1 cellular context compared by ENCODE assay signal in genomic region chr5:54302267-54302687, GRCh38.
A peak's percentile ranks its signal among the peaks of the same experiment; 100 is the strongest.
TF ChIP-seq lines count a peak whose summit lies in the region.

No MANE protein-coding gene starts in this region.

TF ChIP-seq in K562, 482 proteins besides CTCF, POLR2A, EP300 and RAD21 (continued from another document and continues in another):
- TF ChIP-seq SMARCA4 (IDR thresholded peaks at IDR 0.05), result peak; percentile 46; the same call in 1 of the 2 replicates
- no peak for TF ChIP-seq RFX7 (CRISPR knock-in tag; IDR thresholded peaks at IDR 0.05)
- TF ChIP-seq ZNF431 (CRISPR knock-in tag; IDR thresholded peaks at IDR 0.05), result no peak
- TF ChIP-seq SMARCB1 (IDR thresholded peaks at IDR 0.05; ENCODE audit: insufficient read length, low read depth), result no peak
- peak in 1 of 2 experiments; percentile 76; a peak in 2 of 4 replicates for TF ChIP-seq TBL1XR1 (IDR thresholded peaks at IDR 0.05; ENCODE audit: low read length in 2 of 2)
- TF ChIP-seq, protein P1, sequence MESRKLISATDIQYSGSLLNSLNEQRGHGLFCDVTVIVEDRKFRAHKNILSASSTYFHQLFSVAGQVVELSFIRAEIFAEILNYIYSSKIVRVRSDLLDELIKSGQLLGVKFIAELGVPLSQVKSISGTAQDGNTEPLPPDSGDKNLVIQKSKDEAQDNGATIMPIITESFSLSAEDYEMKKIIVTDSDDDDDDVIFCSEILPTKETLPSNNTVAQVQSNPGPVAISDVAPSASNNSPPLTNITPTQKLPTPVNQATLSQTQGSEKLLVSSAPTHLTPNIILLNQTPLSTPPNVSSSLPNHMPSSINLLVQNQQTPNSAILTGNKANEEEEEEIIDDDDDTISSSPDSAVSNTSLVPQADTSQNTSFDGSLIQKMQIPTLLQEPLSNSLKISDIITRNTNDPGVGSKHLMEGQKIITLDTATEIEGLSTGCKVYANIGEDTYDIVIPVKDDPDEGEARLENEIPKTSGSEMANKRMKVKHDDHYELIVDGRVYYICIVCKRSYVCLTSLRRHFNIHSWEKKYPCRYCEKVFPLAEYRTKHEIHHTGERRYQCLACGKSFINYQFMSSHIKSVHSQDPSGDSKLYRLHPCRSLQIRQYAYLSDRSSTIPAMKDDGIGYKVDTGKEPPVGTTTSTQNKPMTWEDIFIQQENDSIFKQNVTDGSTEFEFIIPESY (CRISPR knock-in tag; IDR thresholded peaks at IDR 0.05), result peak; percentile 78
- TF ChIP-seq RBM34 (IDR thresholded peaks at IDR 0.05; ENCODE audit: borderline replicate concordance, insufficient read depth, low read length), result no peak
- no peak for TF ChIP-seq BCL6 (CRISPR knock-in tag; IDR thresholded peaks at IDR 0.05)
- no peak for TF ChIP-seq ZNF398 (CRISPR knock-in tag; IDR thresholded peaks at IDR 0.05)
- TF ChIP-seq CCNT2 (IDR thresholded peaks at IDR 0.05; ENCODE audit: borderline replicate concordance, extremely low read depth, insufficient read length, low read depth, low read length), result no peak
- TF ChIP-seq YY1 (IDR thresholded peaks at IDR 0.05; ENCODE audit: borderline replicate concordance in 1 of 3, control insufficient read depth in 1 of 3, extremely low read depth in 1 of 3, insufficient read depth in 3 of 3, insufficient read length in 1 of 3, insufficient replicate concordance in 2 of 3, low read depth in 1 of 3, low read length in 2 of 3), result no peak
- no peak for TF ChIP-seq PCBP2 (IDR thresholded peaks at IDR 0.05; ENCODE audit: low read depth, low read length, poor library complexity, severe bottlenecking)
- TF ChIP-seq ARHGAP35 (IDR thresholded peaks at IDR 0.05; ENCODE audit: partially characterized antibody), result no peak
- TF ChIP-seq NCOA6 (IDR thresholded peaks at IDR 0.05), result no peak
- TF ChIP-seq SP2 (IDR thresholded peaks at IDR 0.05; ENCODE audit: extremely low read depth, low read depth, low read length, poor library complexity, severe bottlenecking), result no peak
- TF ChIP-seq ZNF644 (tag; IDR thresholded peaks at IDR 0.05; ENCODE audit: low read depth), result no peak
- TF ChIP-seq ZNF280A (IDR thresholded peaks at IDR 0.05; ENCODE audit: low read depth, partially characterized antibody), result no peak
- no peak for TF ChIP-seq CAMTA2 (CRISPR knock-in tag; conservative IDR thresholded peaks at IDR 0.05)
- no peak for TF ChIP-seq GMEB1 (CRISPR knock-in tag; IDR thresholded peaks at IDR 0.05)
- no peak for TF ChIP-seq ZKSCAN1 (IDR thresholded peaks at IDR 0.05; ENCODE audit: low read depth, low read length)
- TF ChIP-seq, protein P2, sequence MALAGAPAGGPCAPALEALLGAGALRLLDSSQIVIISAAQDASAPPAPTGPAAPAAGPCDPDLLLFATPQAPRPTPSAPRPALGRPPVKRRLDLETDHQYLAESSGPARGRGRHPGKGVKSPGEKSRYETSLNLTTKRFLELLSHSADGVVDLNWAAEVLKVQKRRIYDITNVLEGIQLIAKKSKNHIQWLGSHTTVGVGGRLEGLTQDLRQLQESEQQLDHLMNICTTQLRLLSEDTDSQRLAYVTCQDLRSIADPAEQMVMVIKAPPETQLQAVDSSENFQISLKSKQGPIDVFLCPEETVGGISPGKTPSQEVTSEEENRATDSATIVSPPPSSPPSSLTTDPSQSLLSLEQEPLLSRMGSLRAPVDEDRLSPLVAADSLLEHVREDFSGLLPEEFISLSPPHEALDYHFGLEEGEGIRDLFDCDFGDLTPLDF (CRISPR knock-in tag; IDR thresholded peaks at IDR 0.05), result no peak
- TF ChIP-seq ZNF384 (IDR thresholded peaks at IDR 0.05; ENCODE audit: low read depth, low read length), result no peak
- TF ChIP-seq STAG1 (CRISPR knock-in tag; IDR thresholded peaks at IDR 0.05; ENCODE audit: borderline replicate concordance), result no peak
- TF ChIP-seq FOXJ2 (tag; IDR thresholded peaks at IDR 0.05), result no peak
- TF ChIP-seq, protein P3, sequence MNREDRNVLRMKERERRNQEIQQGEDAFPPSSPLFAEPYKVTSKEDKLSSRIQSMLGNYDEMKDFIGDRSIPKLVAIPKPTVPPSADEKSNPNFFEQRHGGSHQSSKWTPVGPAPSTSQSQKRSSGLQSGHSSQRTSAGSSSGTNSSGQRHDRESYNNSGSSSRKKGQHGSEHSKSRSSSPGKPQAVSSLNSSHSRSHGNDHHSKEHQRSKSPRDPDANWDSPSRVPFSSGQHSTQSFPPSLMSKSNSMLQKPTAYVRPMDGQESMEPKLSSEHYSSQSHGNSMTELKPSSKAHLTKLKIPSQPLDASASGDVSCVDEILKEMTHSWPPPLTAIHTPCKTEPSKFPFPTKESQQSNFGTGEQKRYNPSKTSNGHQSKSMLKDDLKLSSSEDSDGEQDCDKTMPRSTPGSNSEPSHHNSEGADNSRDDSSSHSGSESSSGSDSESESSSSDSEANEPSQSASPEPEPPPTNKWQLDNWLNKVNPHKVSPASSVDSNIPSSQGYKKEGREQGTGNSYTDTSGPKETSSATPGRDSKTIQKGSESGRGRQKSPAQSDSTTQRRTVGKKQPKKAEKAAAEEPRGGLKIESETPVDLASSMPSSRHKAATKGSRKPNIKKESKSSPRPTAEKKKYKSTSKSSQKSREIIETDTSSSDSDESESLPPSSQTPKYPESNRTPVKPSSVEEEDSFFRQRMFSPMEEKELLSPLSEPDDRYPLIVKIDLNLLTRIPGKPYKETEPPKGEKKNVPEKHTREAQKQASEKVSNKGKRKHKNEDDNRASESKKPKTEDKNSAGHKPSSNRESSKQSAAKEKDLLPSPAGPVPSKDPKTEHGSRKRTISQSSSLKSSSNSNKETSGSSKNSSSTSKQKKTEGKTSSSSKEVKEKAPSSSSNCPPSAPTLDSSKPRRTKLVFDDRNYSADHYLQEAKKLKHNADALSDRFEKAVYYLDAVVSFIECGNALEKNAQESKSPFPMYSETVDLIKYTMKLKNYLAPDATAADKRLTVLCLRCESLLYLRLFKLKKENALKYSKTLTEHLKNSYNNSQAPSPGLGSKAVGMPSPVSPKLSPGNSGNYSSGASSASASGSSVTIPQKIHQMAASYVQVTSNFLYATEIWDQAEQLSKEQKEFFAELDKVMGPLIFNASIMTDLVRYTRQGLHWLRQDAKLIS (CRISPR knock-in tag; IDR thresholded peaks at IDR 0.05), result no peak
- TF ChIP-seq CBX1 (IDR thresholded peaks at IDR 0.05; ENCODE audit: low read depth), result no peak
- no peak for TF ChIP-seq DLX4 (CRISPR knock-in tag; IDR thresholded peaks at IDR 0.05)
- TF ChIP-seq RB1 (IDR thresholded peaks at IDR 0.05; ENCODE audit: low read depth), result no peak
- TF ChIP-seq MTA1 (IDR thresholded peaks at IDR 0.05; ENCODE audit: borderline replicate concordance), result no peak
- TF ChIP-seq ARID1B (IDR thresholded peaks at IDR 0.05), result peak; percentile 43
- TF ChIP-seq GATAD2B (IDR thresholded peaks at IDR 0.05; ENCODE audit: borderline replicate concordance), result no peak
- no peak for TF ChIP-seq RBM22 (IDR thresholded peaks at IDR 0.05; ENCODE audit: low read depth, low read length, poor library complexity, severe bottlenecking)
- TF ChIP-seq CHD2 (IDR thresholded peaks at IDR 0.05; ENCODE audit: low read depth, low read length), result no peak
- TF ChIP-seq SPI1 (IDR thresholded peaks at IDR 0.05; ENCODE audit: borderline replicate concordance, low read depth, low read length), result no peak
- no peak for TF ChIP-seq ZNF175 (CRISPR knock-in tag; IDR thresholded peaks at IDR 0.05; ENCODE audit: low read depth)
- TF ChIP-seq ELK3 (CRISPR knock-in tag; IDR thresholded peaks at IDR 0.05), result no peak
- TF ChIP-seq, protein P4, sequence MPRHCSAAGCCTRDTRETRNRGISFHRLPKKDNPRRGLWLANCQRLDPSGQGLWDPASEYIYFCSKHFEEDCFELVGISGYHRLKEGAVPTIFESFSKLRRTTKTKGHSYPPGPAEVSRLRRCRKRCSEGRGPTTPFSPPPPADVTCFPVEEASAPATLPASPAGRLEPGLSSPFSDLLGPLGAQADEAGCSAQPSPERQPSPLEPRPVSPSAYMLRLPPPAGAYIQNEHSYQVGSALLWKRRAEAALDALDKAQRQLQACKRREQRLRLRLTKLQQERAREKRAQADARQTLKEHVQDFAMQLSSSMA (CRISPR knock-in tag; IDR thresholded peaks at IDR 0.05), result no peak
- no peak for TF ChIP-seq ZNF445 (CRISPR knock-in tag; IDR thresholded peaks at IDR 0.05; ENCODE audit: low read depth)
- TF ChIP-seq, protein P5, sequence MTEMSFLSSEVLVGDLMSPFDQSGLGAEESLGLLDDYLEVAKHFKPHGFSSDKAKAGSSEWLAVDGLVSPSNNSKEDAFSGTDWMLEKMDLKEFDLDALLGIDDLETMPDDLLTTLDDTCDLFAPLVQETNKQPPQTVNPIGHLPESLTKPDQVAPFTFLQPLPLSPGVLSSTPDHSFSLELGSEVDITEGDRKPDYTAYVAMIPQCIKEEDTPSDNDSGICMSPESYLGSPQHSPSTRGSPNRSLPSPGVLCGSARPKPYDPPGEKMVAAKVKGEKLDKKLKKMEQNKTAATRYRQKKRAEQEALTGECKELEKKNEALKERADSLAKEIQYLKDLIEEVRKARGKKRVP (CRISPR knock-in tag; IDR thresholded peaks at IDR 0.05), result 0 out of 2 replicates have a peak, but pooled peaks have one; percentile 45
- no peak for TF ChIP-seq HEY1 (CRISPR knock-in tag; IDR thresholded peaks at IDR 0.05; ENCODE audit: borderline replicate concordance)
- no peak for TF ChIP-seq ZFX (CRISPR knock-in tag; IDR thresholded peaks at IDR 0.05)
- TF ChIP-seq ZNF79 (CRISPR knock-in tag; IDR thresholded peaks at IDR 0.05; ENCODE audit: low read depth), result no peak
- no peak for TF ChIP-seq TEAD2 (tag; IDR thresholded peaks at IDR 0.05)
- no peak for TF ChIP-seq ZNF282 (CRISPR knock-in tag; IDR thresholded peaks at IDR 0.05)
- no peak for TF ChIP-seq MAFG (tag; conservative IDR thresholded peaks at IDR 0.05)
- TF ChIP-seq ZNF780A (CRISPR knock-in tag; IDR thresholded peaks at IDR 0.05), result no peak
- no peak for TF ChIP-seq MBD1 (CRISPR knock-in tag; IDR thresholded peaks at IDR 0.05)
- TF ChIP-seq EWSR1 (IDR thresholded peaks at IDR 0.05; ENCODE audit: borderline replicate concordance, low read depth, partially characterized antibody), result no peak
- TF ChIP-seq NFE2 (IDR thresholded peaks at IDR 0.05; ENCODE audit: low read depth), result no peak
